In the genomic region with DNA sequence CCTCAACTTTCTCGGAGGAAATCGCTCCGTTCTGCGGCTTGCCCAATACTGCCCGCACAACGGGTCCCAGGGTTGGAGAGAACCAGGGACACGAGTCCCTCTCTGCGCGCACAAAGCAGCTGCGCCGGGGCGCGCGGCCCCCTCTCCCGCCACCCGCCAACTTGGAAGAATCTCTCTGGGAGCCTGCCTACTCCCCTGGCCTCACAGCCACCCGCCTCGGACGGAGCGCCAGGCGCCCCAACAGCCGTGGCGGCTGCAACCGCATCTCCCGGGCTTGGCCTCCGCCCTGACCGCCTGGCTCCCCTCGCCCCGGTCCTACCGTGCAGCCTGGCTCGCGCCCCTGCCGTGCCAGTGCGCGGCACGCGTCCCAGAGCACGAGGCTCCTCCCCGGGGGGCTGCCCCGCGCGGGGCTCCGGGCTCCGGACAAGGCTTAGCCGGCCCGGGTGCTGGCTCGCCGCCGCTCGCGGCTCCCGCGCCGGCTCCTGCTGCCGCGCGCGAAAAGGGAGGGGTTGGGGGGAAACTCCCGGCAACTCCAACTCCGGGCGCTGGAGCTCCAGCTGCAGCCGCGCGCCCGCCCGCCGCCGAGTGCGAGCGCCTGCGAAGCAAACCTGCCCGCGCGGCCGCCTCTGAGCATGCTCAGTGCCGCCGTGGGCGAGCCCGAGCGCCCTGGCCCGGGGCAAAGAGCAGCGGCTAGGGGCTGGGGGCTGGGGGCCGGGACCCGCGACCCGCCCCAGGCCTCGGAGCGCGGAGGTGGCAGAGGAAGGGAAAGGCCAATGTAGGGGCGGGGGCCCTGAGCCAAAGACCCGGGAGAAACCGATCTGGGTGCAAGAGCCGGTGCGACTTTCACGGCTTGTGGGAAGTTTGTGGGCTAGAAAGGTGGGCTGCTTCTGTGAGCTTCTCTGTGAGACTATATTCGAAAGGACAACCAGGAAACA, we compare ENCODE assay signal across 8 cellular contexts. TPM values are rescaled to one million over a fixed set of nuclear protein-coding genes. Genes with fewer than 3 reads are reported as not detected.
DNase-seq lines count a peak whose midpoint lies in the region; ATAC-seq and TF ChIP-seq lines count a peak whose summit lies in the region.

A gene (minus strand): TSS at position 589 of the 935 bp plus-strand sequence. CDS start 75,329 bp downstream, outside the sequence.

- H3K9me2 ChIP-seq in SK-N-SH: no peaks in the 10 kb centered on the region

- under 1% methylated on average over 24 of the region's 96 CpGs for WGBS in SK-N-SH (ENCODE audit: low lambda C conversion rate)
- 1% methylated on average over 22 to 46 of the region's 96 CpGs for WGBS in lower leg skin, 2 donors

- H3K9ac ChIP-seq in SK-N-SH: no peak within 1 kb of the TSS
- H3K9ac ChIP-seq in endocrine pancreas (ENCODE audit: control insufficient read depth, insufficient read depth, low read length): peak within 1 kb of the TSS; percentile 76

- no peaks in the 10 kb centered on the region for H3K36me3 Mint-ChIP-seq in activated naive CD4-positive, alpha-beta T cell treated with anti-CD3 and anti-CD28 coated beads, Interleukin-2, amount 50 U/mL, for 24 hours

- no peak within 1 kb of the TSS for H2AFZ ChIP-seq in SK-N-SH (ENCODE audit: low read depth)

- H3K36me3 ChIP-seq in SK-N-SH (replicated peaks in 1 of 2; ENCODE audit: control insufficient read depth in 1 of 2, insufficient read depth in 2 of 2, low read length in 1 of 2): no peaks in the 10 kb centered on the region
- H3K36me3 ChIP-seq in endocrine pancreas (ENCODE audit: control insufficient read depth, insufficient read depth, low read length): no peaks in the 10 kb centered on the region

- ATAC-seq in stimulated activated naive CD8-positive, alpha-beta T cell treated with anti-CD3 and anti-CD28 coated beads, Interleukin-15, amount 100 ng/mL, for 72 hours: peak; percentile 43

- no peak for TF ChIP-seq EP300 in SK-N-SH (IDR thresholded peaks at IDR 0.05; ENCODE audit: borderline replicate concordance in 1 of 2, low read depth in 1 of 2, low read length in 1 of 2)

- H3K9me3 ChIP-seq in SK-N-SH (no peaks in the 10 kb centered on the region), endocrine pancreas (ENCODE audit: control insufficient read depth, low read length) (no peaks in the 10 kb centered on the region)

- TF ChIP-seq CTCF in SK-N-SH (IDR thresholded peaks at IDR 0.05) (no peak), lower leg skin (IDR thresholded peaks at IDR 0.05) (no peak)

- intact Hi-C loops in lower leg skin (cut with DNase I; ENCODE audit: low total_unique reads): loop anchor here (10.0 kb wide), 1 partner anchor 235 kb away; no protein-coding TSS in a partner anchor

- no peak within 1 kb of the TSS for H3K27ac Mint-ChIP-seq in activated naive CD4-positive, alpha-beta T cell treated with anti-CD3 and anti-CD28 coated beads, Interleukin-2, amount 50 U/mL, for 24 hours
- H3K27ac Mint-ChIP-seq in stimulated activated naive CD8-positive, alpha-beta T cell treated with anti-CD3 and anti-CD28 coated beads, Interleukin-15, amount 100 ng/mL, for 72 hours: no peak within 1 kb of the TSS

- no peak for DNase-seq in activated naive CD4-positive, alpha-beta T cell (lab: John Stamatoyannopoulos, UW)
- DNase-seq in HT1080 (ENCODE audit: low read depth): peak; percentile 32
- DNase-seq in SK-N-SH: peak; percentile 37
- DNase-seq in lower leg skin (ENCODE audit: low spot score in 2 of 2): peak; percentile 51 to 93
- peak; percentile 12 for DNase-seq in stimulated activated naive CD8-positive, alpha-beta T cell treated with anti-CD3 and anti-CD28 coated beads, Interleukin-15, amount 100 ng/mL, for 72 hours
- DNase-seq in central memory CD4-positive, alpha-beta T cell: no peak

- peak within 1 kb of the TSS; percentile 27 to 49; a peak in 3 of 4 replicates for H3K4me3 ChIP-seq in SK-N-SH (ENCODE audit: low read depth in 2 of 2, low read length in 1 of 2)
- peak within 1 kb of the TSS; percentile 68 for H3K4me3 ChIP-seq in endocrine pancreas (ENCODE audit: control insufficient read depth, insufficient read depth, low read length)
- peak within 1 kb of the TSS; percentile 68 for H3K4me3 ChIP-seq in lower leg skin (ENCODE audit: low read depth, poor library complexity, severe bottlenecking)

- H3K79me2 ChIP-seq in SK-N-SH (ENCODE audit: insufficient read depth): no peaks in the 10 kb centered on the region

- TF ChIP-seq POLR2A in lower leg skin (IDR thresholded peaks at IDR 0.05): no peak

- no peaks in the 10 kb centered on the region for H4K20me1 ChIP-seq in SK-N-SH (ENCODE audit: insufficient read depth)

- CTCF ChIA-PET in SK-N-SH (lab: Yijun Ruan, JAX): no interaction called here

- peak within 1 kb of the TSS; percentile 78 for H3K4me2 ChIP-seq in SK-N-SH

- peaks cover 3% of the 10 kb centered on the region for H3F3A ChIP-seq in SK-N-SH (replicated peaks; ENCODE audit: insufficient read depth)

- POLR2A ChIA-PET in SK-N-SH (lab: Yijun Ruan, JAX): no interaction called here

- H3K9me3 Mint-ChIP-seq in activated naive CD4-positive, alpha-beta T cell treated with anti-CD3 and anti-CD28 coated beads, Interleukin-2, amount 50 U/mL, for 24 hours: no peaks in the 10 kb centered on the region
- H3K9me3 Mint-ChIP-seq in stimulated activated naive CD8-positive, alpha-beta T cell treated with anti-CD3 and anti-CD28 coated beads, Interleukin-15, amount 100 ng/mL, for 72 hours: no peaks in the 10 kb centered on the region

- no peaks in the 10 kb centered on the region for H3K4me1 ChIP-seq in SK-N-SH (ENCODE audit: control insufficient read depth in 1 of 2, insufficient read depth in 2 of 2, low read depth in 1 of 2, low read length in 1 of 2)
- no peaks in the 10 kb centered on the region for H3K4me1 ChIP-seq in endocrine pancreas (ENCODE audit: control insufficient read depth, insufficient read depth, low read length)

- TF ChIP-seq RAD21 in SK-N-SH (IDR thresholded peaks at IDR 0.05; ENCODE audit: low read length): no peak

- H3K4me3 Mint-ChIP-seq in activated naive CD4-positive, alpha-beta T cell treated with anti-CD3 and anti-CD28 coated beads, Interleukin-2, amount 50 U/mL, for 24 hours: peak within 1 kb of the TSS; percentile 69
- H3K4me3 Mint-ChIP-seq in stimulated activated naive CD8-positive, alpha-beta T cell treated with anti-CD3 and anti-CD28 coated beads, Interleukin-15, amount 100 ng/mL, for 72 hours: peak within 1 kb of the TSS; percentile 65

- peaks cover 7% of the 10 kb centered on the region for H3K4me1 Mint-ChIP-seq in activated naive CD4-positive, alpha-beta T cell treated with anti-CD3 and anti-CD28 coated beads, Interleukin-2, amount 50 U/mL, for 24 hours
- peaks cover 17% of the 10 kb centered on the region for H3K4me1 Mint-ChIP-seq in stimulated activated naive CD8-positive, alpha-beta T cell treated with anti-CD3 and anti-CD28 coated beads, Interleukin-15, amount 100 ng/mL, for 72 hours

- no peak within 1 kb of the TSS for H3K27ac ChIP-seq in SK-N-SH (ENCODE audit: low read depth in 2 of 2, low read length in 1 of 2)

- peaks cover 36% of the 10 kb centered on the region for H3K27me3 Mint-ChIP-seq in activated naive CD4-positive, alpha-beta T cell treated with anti-CD3 and anti-CD28 coated beads, Interleukin-2, amount 50 U/mL, for 24 hours
- H3K27me3 Mint-ChIP-seq in stimulated activated naive CD8-positive, alpha-beta T cell treated with anti-CD3 and anti-CD28 coated beads, Interleukin-15, amount 100 ng/mL, for 72 hours: peaks cover 67% of the 10 kb centered on the region

- H3K27me3 ChIP-seq in SK-N-SH (ENCODE audit: insufficient read depth): peaks cover 50% of the 10 kb centered on the region
- no peaks in the 10 kb centered on the region for H3K27me3 ChIP-seq in endocrine pancreas (ENCODE audit: control insufficient read depth, insufficient read depth, low read length)

TF ChIP-seq in SK-N-SH, 30 proteins besides CTCF, POLR2A, EP300 and RAD21:
- TF ChIP-seq TAF1 (IDR thresholded peaks at IDR 0.05; ENCODE audit: borderline replicate concordance, low read depth, low read length) (no peak), NRF1 (IDR thresholded peaks at IDR 0.05; ENCODE audit: low read depth, low read length) (peak; percentile 29; the same call in 1 of the 2 replicates)
- TF ChIP-seq, protein P1, sequence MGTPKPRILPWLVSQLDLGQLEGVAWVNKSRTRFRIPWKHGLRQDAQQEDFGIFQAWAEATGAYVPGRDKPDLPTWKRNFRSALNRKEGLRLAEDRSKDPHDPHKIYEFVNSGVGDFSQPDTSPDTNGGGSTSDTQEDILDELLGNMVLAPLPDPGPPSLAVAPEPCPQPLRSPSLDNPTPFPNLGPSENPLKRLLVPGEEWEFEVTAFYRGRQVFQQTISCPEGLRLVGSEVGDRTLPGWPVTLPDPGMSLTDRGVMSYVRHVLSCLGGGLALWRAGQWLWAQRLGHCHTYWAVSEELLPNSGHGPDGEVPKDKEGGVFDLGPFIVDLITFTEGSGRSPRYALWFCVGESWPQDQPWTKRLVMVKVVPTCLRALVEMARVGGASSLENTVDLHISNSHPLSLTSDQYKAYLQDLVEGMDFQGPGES (IDR thresholded peaks at IDR 0.05; ENCODE audit: low read depth, low read length): no peak

RNA-seq across cellular contexts. Expression of the gene that starts here (rescaled TPM):
- total RNA-seq in HT1080 (2014; rRNA removed; shearing (Covaris generic)): 14.2 and 16.0 TPM in 2 replicates
- polyA plus RNA-seq in HT1080 (2015; cell fraction: cytosol; rRNA removed): 8.5 and 8.6 TPM in 2 replicates
- polyA plus RNA-seq in HT1080 (2015; cell fraction: nucleus; rRNA removed): 6.1 and 7.5 TPM in 2 replicates
- 0.16 and 0.36 TPM in 2 replicates for polyA plus RNA-seq in SK-N-SH (2012; rRNA removed)
- 0.24 and 0.28 TPM in 2 replicates for polyA plus RNA-seq in SK-N-SH (2012; cell fraction: cytosol; rRNA removed)
- 0.15 TPM in 1 of 2 replicates, not detected in the other for polyA plus RNA-seq in SK-N-SH (2012; cell fraction: nucleus; rRNA removed)
- total RNA-seq in lower leg skin: 10 to 100 TPM; 24.6 to 49.3 (median 36.9) TPM

Comparison
In these comparisons a context has a peak if more than half of its experiments do, and no peak if none do; other contexts are left out.
1. Peak in DNase-seq, H3K4me3 ChIP-seq and H3K4me2 ChIP-seq in SK-N-SH; RNA of the gene not detected or under 1 TPM.
2. DNase-seq: peak in HT1080 (single experiment), lower leg skin (2 of 2) and stimulated activated naive CD8-positive, alpha-beta T cell treated with anti-CD3 and anti-CD28 coated beads, Interleukin-15, amount 100 ng/mL, for 72 hours (2 of 2); none in activated naive CD4-positive, alpha-beta T cell (0 of 4) and central memory CD4-positive, alpha-beta T cell (single experiment).
3. Peak in every context shown above with its lines, with median percentiles within 50 percentile points of each other: H3K4me3 ChIP-seq.